Comparison of ENCODE assay signal across 8 cellular contexts in the genomic region with DNA sequence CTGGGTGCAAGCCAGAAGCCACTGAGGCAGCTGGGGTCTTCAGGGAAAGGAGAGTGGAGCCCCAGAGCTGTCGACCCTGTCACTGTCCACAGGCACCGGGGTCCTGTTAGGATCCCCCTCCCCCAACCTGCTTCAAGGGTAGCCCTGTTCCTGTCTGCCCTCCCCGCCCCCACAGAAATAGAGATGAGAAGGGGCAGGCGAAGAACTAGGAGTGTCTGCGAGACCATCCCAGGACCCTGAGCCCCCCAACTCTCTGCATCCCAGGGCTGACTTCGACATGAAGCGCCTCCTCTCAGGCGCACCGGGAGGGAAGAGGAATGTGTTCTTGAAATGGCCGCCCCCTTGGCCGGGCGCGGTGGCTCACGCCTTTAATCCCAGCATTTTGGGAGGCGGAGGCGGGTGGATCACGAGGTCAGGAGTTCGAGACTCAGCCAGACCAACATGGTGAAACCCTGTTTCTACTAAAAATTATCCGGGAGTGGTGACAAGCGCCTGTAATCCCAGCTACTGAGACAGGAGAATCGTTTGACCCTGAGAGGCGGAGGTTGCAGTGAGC. TPM values are rescaled to one million over a fixed set of nuclear protein-coding genes. Genes with fewer than 3 reads are reported as not detected.
DNase-seq lines count a peak whose midpoint lies in the region; ATAC-seq and TF ChIP-seq lines count a peak whose summit lies in the region.

No MANE protein-coding gene starts in this region.

- no peaks in the 10 kb centered on the region for H3K36me3 ChIP-seq in stomach

- DNase-seq in NCI-H345 (lab: John Stamatoyannopoulos, UW) (peak; percentile 43), NCI-H345 treated with DMSO at 0.1 percent for 48 hours (lab: John Stamatoyannopoulos, UW; ENCODE audit: unreplicated experiment) (no peak), astrocyte of the spinal cord (ENCODE audit: low read depth, low spot score) (peak; percentile 16), immature natural killer cell (no peak), stomach (no peak), NCI-H2196 (lab: John Stamatoyannopoulos, UW; ENCODE audit: unreplicated experiment) (no peak), NCI-H774 (lab: John Stamatoyannopoulos, UW) (no peak)

- intact Hi-C loops in stomach (cut with DNase I; ENCODE audit: low total_unique reads) = no loop called here

- in situ Hi-C loops in astrocyte of the spinal cord (cut with HindIII; ENCODE audit: low sequenced_read_pairs) = no loop called here

- H3K27ac Mint-ChIP-seq in immature natural killer cell = peak overlapping the region; percentile 44 to 85 (median 70)

- no peaks in the 10 kb centered on the region for H3K27me3 ChIP-seq in stomach

- H3K4me3 Mint-ChIP-seq in immature natural killer cell = peak overlapping the region; percentile 68 to 84 (median 73)

- TF ChIP-seq POLR2A in stomach (IDR thresholded peaks at IDR 0.05) = no peak

- H3K27ac ChIP-seq in stomach = peak overlapping the region; percentile 89 to 96 (median 94)

- H3K27me3 Mint-ChIP-seq in immature natural killer cell (ENCODE audit: low read depth in 3 of 3) = peaks cover 0 to 2% (median 0%) of the 10 kb centered on the region in 3 donors

- H3K36me3 Mint-ChIP-seq in immature natural killer cell = peaks cover 0 to 5% (median 0%) of the 10 kb centered on the region in 3 donors

- no peaks in the 10 kb centered on the region for H3K9me3 ChIP-seq in stomach

- H3K9me3 Mint-ChIP-seq in immature natural killer cell = no peaks in the 10 kb centered on the region

- peaks cover 9 to 22% (median 17%) of the 10 kb centered on the region in 4 donors for H3K4me1 ChIP-seq in stomach

- H3K4me3 ChIP-seq in astrocyte of the spinal cord (ENCODE audit: low read depth, low read length) (peak overlapping the region; percentile 78), stomach (peak overlapping the region; percentile 54 to 85 (median 69))

- peak; percentile 17 for ATAC-seq in HG03521 (IDR thresholded peaks at IDR 0.05; ENCODE audit: unreplicated experiment)

- peaks cover 14 to 22% of the 10 kb centered on the region in 2 donors for H3K4me1 Mint-ChIP-seq in immature natural killer cell

- WGBS in stomach, 5 donors = 17 to 28% (median 20%) methylated on average over 21 to 22 of the region's 22 CpGs

- TF ChIP-seq CTCF in astrocyte of the spinal cord (IDR thresholded peaks at IDR 0.05; ENCODE audit: low read depth, low read length) = no peak
- no peak for TF ChIP-seq CTCF in stomach (IDR thresholded peaks at IDR 0.05)

- TF ChIP-seq EP300 in stomach (IDR thresholded peaks at IDR 0.05) = no peak

RNA-seq across cellular contexts. Expression of a gene that starts 0.6 kb away (rescaled TPM):
- polyA plus RNA-seq in immature natural killer cell (under 1 TPM in 2 of 3 donors, not detected in 1; 0.29 to 1.00 TPM), stomach (under 1 TPM; 0.58 to 0.68 (median 0.61) TPM)
- 1 to 10 TPM in 4 of 5 donors, under 1 TPM in 1; 0.87 to 9.4 (median 4.5) TPM for total RNA-seq in stomach

RNA-seq across cellular contexts. Expression of a gene that starts 2.7 kb away (rescaled TPM):
- polyA plus RNA-seq in immature natural killer cell (1 to 10 TPM in 1 of 3 donors, not detected in 2; 1.3 TPM), stomach (1 to 10 TPM; 1.1 to 8.7 (median 7.8) TPM)
- total RNA-seq in stomach = not detected

RNA-seq across cellular contexts. Expression of a gene that starts 11.3 kb away (rescaled TPM):
- polyA plus RNA-seq in immature natural killer cell (1 to 10 TPM in 1 of 3 donors, not detected in 2; 1.1 TPM), stomach (under 1 TPM in 1 of 3 donors, not detected in 2; 0.05 TPM)
- not detected for total RNA-seq in stomach

RNA-seq across cellular contexts. Expression of a gene that starts 16.3 kb away (rescaled TPM):
- polyA plus RNA-seq in immature natural killer cell (1 to 10 TPM; 5.7 to 9.3 (median 8.1) TPM), stomach (100 to 1,000 TPM; 159 to 204 (median 168) TPM)
- total RNA-seq in stomach = 100 to 1,000 TPM in 1 of 5 donors, 10 to 100 TPM in 2, 1 to 10 TPM in 2; 5.8 to 589 (median 43.2) TPM

RNA-seq across cellular contexts. Expression of a gene that starts 21.1 kb away (rescaled TPM):
- polyA plus RNA-seq in immature natural killer cell (1 to 10 TPM in 2 of 3 donors, under 1 TPM in 1; 0.76 to 1.7 (median 1.2) TPM), stomach (1 to 10 TPM in 2 of 3 donors, under 1 TPM in 1; 0.50 to 2.0 (median 2.0) TPM)
- total RNA-seq in stomach = 10 to 100 TPM in 1 of 5 donors, 1 to 10 TPM in 2, not detected in 2; 2.3 to 54.2 (median 5.3) TPM

Comparison
In these comparisons a context has a peak if more than half of its experiments do, and no peak if none do; other contexts are left out.
1. DNase-seq: peak in NCI-H345 (single experiment) and astrocyte of the spinal cord (single experiment); none in NCI-H345 treated with DMSO at 0.1 percent for 48 hours (single experiment), immature natural killer cell (0 of 3), stomach (single experiment), NCI-H2196 (single experiment) and NCI-H774 (single experiment).